In the genomic region with DNA sequence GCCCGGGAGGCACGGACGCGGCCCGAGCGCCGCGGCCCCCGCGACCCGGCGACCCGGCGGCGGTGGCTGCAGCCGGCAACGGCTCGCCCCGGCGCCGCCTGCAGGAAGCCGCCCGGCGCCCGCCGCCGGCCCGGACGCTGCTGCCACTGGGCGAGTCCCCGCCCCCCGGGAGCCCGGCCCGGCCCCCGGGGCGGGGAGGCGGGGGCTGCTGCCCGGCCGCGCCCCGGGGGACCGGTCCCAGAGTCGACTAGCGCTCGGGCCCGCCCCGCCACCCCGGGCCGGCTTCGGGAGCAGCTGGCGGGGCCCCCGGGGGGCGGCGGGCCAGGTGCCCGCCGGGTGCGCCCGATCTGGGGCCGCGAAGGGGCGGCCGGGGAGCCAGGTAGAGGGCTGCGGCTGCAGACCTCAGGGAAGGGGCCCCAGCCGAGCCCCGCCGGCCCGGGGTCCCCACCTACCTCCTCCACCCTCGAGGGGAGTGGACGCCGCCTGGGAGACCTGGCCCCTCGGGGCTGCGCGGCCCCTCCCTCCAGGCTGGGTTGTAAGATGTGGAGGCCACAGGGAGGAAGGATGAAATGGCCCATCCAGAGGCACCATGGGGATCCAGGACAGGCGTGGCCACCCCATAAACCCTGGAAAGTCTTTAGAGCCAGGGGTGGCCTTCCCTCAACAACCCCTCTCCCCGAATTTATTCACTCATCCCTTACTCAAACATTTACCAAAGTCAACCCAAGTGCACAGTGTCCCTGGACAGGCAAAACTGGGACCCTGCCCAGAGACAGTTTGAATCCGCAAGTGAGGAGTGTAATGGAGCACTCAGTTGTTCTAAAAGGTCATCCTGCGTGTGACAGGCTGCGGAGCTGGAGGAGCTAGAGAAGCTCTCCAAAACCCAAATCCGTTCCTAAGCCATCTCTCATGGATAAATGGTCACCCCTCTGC, we compare ENCODE assay signal across 1 cellular context.
TF ChIP-seq lines count a peak whose summit lies in the region.

A gene with protein sequence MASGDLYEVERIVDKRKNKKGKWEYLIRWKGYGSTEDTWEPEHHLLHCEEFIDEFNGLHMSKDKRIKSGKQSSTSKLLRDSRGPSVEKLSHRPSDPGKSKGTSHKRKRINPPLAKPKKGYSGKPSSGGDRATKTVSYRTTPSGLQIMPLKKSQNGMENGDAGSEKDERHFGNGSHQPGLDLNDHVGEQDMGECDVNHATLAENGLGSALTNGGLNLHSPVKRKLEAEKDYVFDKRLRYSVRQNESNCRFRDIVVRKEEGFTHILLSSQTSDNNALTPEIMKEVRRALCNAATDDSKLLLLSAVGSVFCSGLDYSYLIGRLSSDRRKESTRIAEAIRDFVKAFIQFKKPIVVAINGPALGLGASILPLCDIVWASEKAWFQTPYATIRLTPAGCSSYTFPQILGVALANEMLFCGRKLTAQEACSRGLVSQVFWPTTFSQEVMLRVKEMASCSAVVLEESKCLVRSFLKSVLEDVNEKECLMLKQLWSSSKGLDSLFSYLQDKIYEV (minus strand): TSS at position 148 of the 933 bp plus-strand sequence. CDS start 425 bp downstream, outside the sequence.

TF ChIP-seq in GM23338, 12 proteins besides CTCF, POLR2A, EP300 and RAD21:
- TF ChIP-seq, protein P1, sequence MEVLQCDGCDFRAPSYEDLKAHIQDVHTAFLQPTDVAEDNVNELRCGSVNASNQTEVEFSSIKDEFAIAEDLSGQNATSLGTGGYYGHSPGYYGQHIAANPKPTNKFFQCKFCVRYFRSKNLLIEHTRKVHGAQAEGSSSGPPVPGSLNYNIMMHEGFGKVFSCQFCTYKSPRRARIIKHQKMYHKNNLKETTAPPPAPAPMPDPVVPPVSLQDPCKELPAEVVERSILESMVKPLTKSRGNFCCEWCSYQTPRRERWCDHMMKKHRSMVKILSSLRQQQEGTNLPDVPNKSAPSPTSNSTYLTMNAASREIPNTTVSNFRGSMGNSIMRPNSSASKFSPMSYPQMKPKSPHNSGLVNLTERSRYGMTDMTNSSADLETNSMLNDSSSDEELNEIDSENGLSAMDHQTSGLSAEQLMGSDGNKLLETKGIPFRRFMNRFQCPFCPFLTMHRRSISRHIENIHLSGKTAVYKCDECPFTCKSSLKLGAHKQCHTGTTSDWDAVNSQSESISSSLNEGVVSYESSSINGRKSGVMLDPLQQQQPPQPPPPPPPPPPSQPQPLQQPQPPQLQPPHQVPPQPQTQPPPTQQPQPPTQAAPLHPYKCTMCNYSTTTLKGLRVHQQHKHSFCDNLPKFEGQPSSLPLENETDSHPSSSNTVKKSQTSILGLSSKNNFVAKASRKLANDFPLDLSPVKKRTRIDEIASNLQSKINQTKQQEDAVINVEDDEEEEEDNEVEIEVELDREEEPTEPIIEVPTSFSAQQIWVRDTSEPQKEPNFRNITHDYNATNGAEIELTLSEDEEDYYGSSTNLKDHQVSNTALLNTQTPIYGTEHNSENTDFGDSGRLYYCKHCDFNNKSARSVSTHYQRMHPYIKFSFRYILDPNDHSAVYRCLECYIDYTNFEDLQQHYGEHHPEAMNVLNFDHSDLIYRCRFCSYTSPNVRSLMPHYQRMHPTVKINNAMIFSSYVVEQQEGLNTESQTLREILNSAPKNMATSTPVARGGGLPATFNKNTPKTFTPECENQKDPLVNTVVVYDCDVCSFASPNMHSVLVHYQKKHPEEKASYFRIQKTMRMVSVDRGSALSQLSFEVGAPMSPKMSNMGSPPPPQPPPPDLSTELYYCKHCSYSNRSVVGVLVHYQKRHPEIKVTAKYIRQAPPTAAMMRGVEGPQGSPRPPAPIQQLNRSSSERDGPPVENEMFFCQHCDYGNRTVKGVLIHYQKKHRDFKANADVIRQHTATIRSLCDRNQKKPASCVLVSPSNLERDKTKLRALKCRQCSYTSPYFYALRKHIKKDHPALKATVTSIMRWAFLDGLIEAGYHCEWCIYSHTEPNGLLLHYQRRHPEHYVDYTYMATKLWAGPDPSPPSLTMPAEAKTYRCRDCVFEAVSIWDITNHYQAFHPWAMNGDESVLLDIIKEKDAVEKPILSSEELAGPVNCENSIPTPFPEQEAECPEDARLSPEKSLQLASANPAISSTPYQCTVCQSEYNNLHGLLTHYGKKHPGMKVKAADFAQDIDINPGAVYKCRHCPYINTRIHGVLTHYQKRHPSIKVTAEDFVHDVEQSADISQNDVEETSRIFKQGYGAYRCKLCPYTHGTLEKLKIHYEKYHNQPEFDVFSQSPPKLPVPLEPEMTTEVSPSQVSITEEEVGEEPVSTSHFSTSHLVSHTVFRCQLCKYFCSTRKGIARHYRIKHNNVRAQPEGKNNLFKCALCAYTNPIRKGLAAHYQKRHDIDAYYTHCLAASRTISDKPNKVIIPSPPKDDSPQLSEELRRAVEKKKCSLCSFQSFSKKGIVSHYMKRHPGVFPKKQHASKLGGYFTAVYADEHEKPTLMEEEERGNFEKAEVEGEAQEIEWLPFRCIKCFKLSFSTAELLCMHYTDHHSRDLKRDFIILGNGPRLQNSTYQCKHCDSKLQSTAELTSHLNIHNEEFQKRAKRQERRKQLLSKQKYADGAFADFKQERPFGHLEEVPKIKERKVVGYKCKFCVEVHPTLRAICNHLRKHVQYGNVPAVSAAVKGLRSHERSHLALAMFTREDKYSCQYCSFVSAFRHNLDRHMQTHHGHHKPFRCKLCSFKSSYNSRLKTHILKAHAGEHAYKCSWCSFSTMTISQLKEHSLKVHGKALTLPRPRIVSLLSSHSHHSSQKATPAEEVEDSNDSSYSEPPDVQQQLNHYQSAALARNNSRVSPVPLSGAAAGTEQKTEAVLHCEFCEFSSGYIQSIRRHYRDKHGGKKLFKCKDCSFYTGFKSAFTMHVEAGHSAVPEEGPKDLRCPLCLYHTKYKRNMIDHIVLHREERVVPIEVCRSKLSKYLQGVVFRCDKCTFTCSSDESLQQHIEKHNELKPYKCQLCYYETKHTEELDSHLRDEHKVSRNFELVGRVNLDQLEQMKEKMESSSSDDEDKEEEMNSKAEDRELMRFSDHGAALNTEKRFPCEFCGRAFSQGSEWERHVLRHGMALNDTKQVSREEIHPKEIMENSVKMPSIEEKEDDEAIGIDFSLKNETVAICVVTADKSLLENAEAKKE (CRISPR knock-in tag; IDR thresholded peaks at IDR 0.05) = no peak
- TF ChIP-seq EZH2 (IDR thresholded peaks at IDR 0.05; ENCODE audit: low read depth, unreplicated experiment) = no peak
